22 cellular contexts compared by ENCODE assay signal in the genomic region with DNA sequence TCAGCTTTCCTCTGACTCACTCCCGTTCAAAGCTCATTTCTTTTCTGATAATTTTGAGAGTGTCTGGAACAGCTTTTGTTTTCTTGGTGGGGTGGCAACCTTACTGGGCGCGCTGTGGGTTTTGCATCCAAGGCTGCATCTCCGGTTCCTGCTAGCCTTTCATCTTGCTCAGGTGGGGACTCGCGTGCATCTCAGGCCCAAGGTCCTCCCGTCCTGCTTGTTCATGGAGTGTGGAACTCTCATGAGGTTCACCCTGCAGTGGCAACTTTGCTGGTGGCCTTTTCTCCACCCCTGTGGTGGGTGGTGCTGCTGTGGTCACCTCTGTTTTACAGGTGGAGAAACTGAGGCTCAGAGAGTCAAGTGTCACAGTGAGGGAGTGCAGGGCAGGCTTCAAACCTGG. TPM values are rescaled to one million over a fixed set of nuclear protein-coding genes. Genes with fewer than 3 reads are reported as not detected.
DNase-seq lines count a peak whose midpoint lies in the region; ATAC-seq and TF ChIP-seq lines count a peak whose summit lies in the region.
"Had no signal": no experiment of that assay in that cellular context is flagged by ENCODE, and none has a peak within 500 bp of the region (broad histone marks: within the 10 kb centered on the region; RNA-seq: fewer than 3 reads in every experiment).

No MANE protein-coding gene starts in this region.

- H3K9ac ChIP-seq in HUES64 (ENCODE audit: low read depth, low read length) = no peak overlapping the region

- peaks cover 0 to 3% (median 0%) of the 10 kb centered on the region in 7 donors for H3K9me3 Mint-ChIP-seq in CD14-positive monocyte
- no peaks in the 10 kb centered on the region for H3K9me3 Mint-ChIP-seq in activated T-helper 17 cell treated with anti-CD3 and anti-CD28 coated beads, Interleukin-2, amount 50 U/mL, for 72 hours
- H3K9me3 Mint-ChIP-seq in progenitor cell of endocrine pancreas (ENCODE audit: low read depth) = no peaks in the 10 kb centered on the region
- H3K9me3 Mint-ChIP-seq: naive thymus-derived CD4-positive, alpha-beta T cell had no signal

- H3K27me3 Mint-ChIP-seq in CD14-positive monocyte (ENCODE audit: low read depth in 3 of 3) (peaks cover 0 to 3% (median 0%) of the 10 kb centered on the region in 3 donors), progenitor cell of endocrine pancreas (no peaks in the 10 kb centered on the region)
- H3K27me3 Mint-ChIP-seq in activated T-helper 17 cell treated with anti-CD3 and anti-CD28 coated beads, Interleukin-2, amount 50 U/mL, for 72 hours = no peaks in the 10 kb centered on the region
- H3K27me3 Mint-ChIP-seq: activated CD4-positive, alpha-beta T cell treated with anti-CD3 and anti-CD28 coated beads for 36 hours; naive thymus-derived CD4-positive, alpha-beta T cell had no signal

- no peaks in the 10 kb centered on the region for H3K9me3 ChIP-seq in HUES64 (ENCODE audit: insufficient read depth, low read depth, low read length)
- H3K9me3 ChIP-seq: left lung, ovary, upper lobe of right lung had no signal

- ATAC-seq in activated T-helper 17 cell treated with anti-CD3 and anti-CD28 coated beads, Interleukin-2, amount 50 U/mL, for 72 hours (replicated peaks) = no peak
- ATAC-seq in GM19324 (IDR thresholded peaks at IDR 0.05; ENCODE audit: low FRiP score, unreplicated experiment) = no peak
- ATAC-seq: activated CD4-positive, alpha-beta T cell treated with anti-CD3 and anti-CD28 coated beads for 36 hours; left lung; naive thymus-derived CD4-positive, alpha-beta T cell; upper lobe of right lung had no signal

- no peaks in the 10 kb centered on the region for H3K27me3 ChIP-seq in HUES64 (ENCODE audit: insufficient read depth, low read length)
- H3K27me3 ChIP-seq: left lung, ovary, upper lobe of right lung had no signal

- peaks cover 57 to 80% of the 10 kb centered on the region in 2 donors for H3K36me3 Mint-ChIP-seq in CD14-positive monocyte
- H3K36me3 Mint-ChIP-seq in activated T-helper 17 cell treated with anti-CD3 and anti-CD28 coated beads, Interleukin-2, amount 50 U/mL, for 72 hours (ENCODE audit: low read depth) = peaks cover 99% of the 10 kb centered on the region
- peaks cover 12% of the 10 kb centered on the region for H3K36me3 Mint-ChIP-seq in progenitor cell of endocrine pancreas (ENCODE audit: insufficient read depth)

- DNase-seq in CD14-positive monocyte (ENCODE audit: low spot score) (no peak), progenitor cell of endocrine pancreas (ENCODE audit: low spot score, unreplicated experiment) (no peak), GM19240 (ENCODE audit: insufficient read length, low spot score) (no peak), NCI-H1930 (lab: John Stamatoyannopoulos, UW) (no peak)
- DNase-seq: activated CD4-positive, alpha-beta T cell treated with anti-CD3 and anti-CD28 coated beads for 36 hours; activated CD8-positive, alpha-beta T cell treated with anti-CD3 and anti-CD28 coated beads, Interleukin-2, amount 10 ng/mL, durations not matched to agents 7 days and 5 days; activated gamma-delta T cell treated with Interleukin-2 at 50 U/mL for 16 hours; cerebellar nuclear complex; naive thymus-derived CD4-positive, alpha-beta T cell; NCI-H1436; NCI-H2171; stimulated activated CD4-positive, alpha-beta T cell treated with anti-CD3 and anti-CD28 coated beads, Interleukin-1b, Interleukin-23, amount 100 ng/mL, for 48 hours; stimulated activated CD8-positive, alpha-beta memory T cell treated with anti-CD3 and anti-CD28 coated beads, Interleukin-4, amount 100 ng/mL, for 48 hours; upper lobe of right lung had no signal

- H3K4me1 ChIP-seq in HUES64 (ENCODE audit: insufficient read depth, low read length) = peaks cover 21% of the 10 kb centered on the region; the same call in 1 of the 2 replicates
- H3K4me1 ChIP-seq: upper lobe of right lung had no signal

- H3K27ac ChIP-seq in HUES64 (ENCODE audit: low read depth, low read length) = peak overlapping the region; percentile 54
- H3K27ac ChIP-seq: C4-2B, left lung, SK-N-MC, upper lobe of right lung had no signal

- H3K36me3 ChIP-seq in HUES64 (ENCODE audit: insufficient read depth, low read length) = peaks cover 70% of the 10 kb centered on the region
- H3K36me3 ChIP-seq: ovary had no signal

- intact Hi-C loops in CD14-positive monocyte (cut with micrococcal nuclease) = no loop called here

- peak overlapping the region in 4 of 7 donors; percentile 23 to 51 (median 37) for H3K27ac Mint-ChIP-seq in CD14-positive monocyte
- H3K27ac Mint-ChIP-seq in activated T-helper 17 cell treated with anti-CD3 and anti-CD28 coated beads, Interleukin-2, amount 50 U/mL, for 72 hours = peak overlapping the region; percentile 75
- peak overlapping the region; percentile 65 for H3K27ac Mint-ChIP-seq in progenitor cell of endocrine pancreas
- H3K27ac Mint-ChIP-seq: activated CD4-positive, alpha-beta T cell treated with anti-CD3 and anti-CD28 coated beads for 36 hours had no signal

- TF ChIP-seq CTCF in CD14-positive monocyte (IDR thresholded peaks at IDR 0.05) = no peak
- TF ChIP-seq CTCF in progenitor cell of endocrine pancreas (IDR thresholded peaks at IDR 0.05; ENCODE audit: unreplicated experiment) = no peak

- no peak overlapping the region for H3K4me3 Mint-ChIP-seq in CD14-positive monocyte
- no peak overlapping the region for H3K4me3 Mint-ChIP-seq in activated T-helper 17 cell treated with anti-CD3 and anti-CD28 coated beads, Interleukin-2, amount 50 U/mL, for 72 hours
- no peak overlapping the region for H3K4me3 Mint-ChIP-seq in progenitor cell of endocrine pancreas (ENCODE audit: low read depth)
- H3K4me3 Mint-ChIP-seq: activated CD4-positive, alpha-beta T cell treated with anti-CD3 and anti-CD28 coated beads for 36 hours; activated CD8-positive, alpha-beta T cell treated with anti-CD3 and anti-CD28 coated beads, Interleukin-2, amount 10 ng/mL, durations not matched to agents 7 days and 5 days; naive thymus-derived CD4-positive, alpha-beta T cell had no signal

- WGBS in HUES64 = 94% methylated on average over 7 of the region's 7 CpGs

- no peak overlapping the region for H3K4me3 ChIP-seq in HUES64 (ENCODE audit: low read length)
- H3K4me3 ChIP-seq: left lung, ovary, SK-N-MC, smooth muscle cell, upper lobe of right lung had no signal

- H3K4me1 Mint-ChIP-seq in CD14-positive monocyte (no peaks in the 10 kb centered on the region), progenitor cell of endocrine pancreas (ENCODE audit: low read depth) (peaks cover 3% of the 10 kb centered on the region)
- H3K4me1 Mint-ChIP-seq in activated T-helper 17 cell treated with anti-CD3 and anti-CD28 coated beads, Interleukin-2, amount 50 U/mL, for 72 hours = peaks cover 4% of the 10 kb centered on the region
- H3K4me1 Mint-ChIP-seq: activated CD4-positive, alpha-beta T cell treated with anti-CD3 and anti-CD28 coated beads for 36 hours had no signal

RNA-seq across cellular contexts. Expression of gene MCM5, which starts 25.6 kb away (rescaled TPM):
- polyA plus RNA-seq in CD14-positive monocyte = 10 to 100 TPM; 23.4 to 25.5 TPM
- 173 TPM for polyA plus RNA-seq in HUES64 (2013, experiment 1 of 2)
- 128 TPM for polyA plus RNA-seq in HUES64 (2013, experiment 2 of 2)
- total RNA-seq in activated T-helper 17 cell treated with anti-CD3 and anti-CD28 coated beads, Interleukin-2, amount 50 U/mL, for 72 hours = 100 to 1,000 TPM; 124 to 273 TPM
- 84.8 and 92.8 TPM in 2 replicates for total RNA-seq in progenitor cell of endocrine pancreas

RNA-seq across cellular contexts. Expression of gene HMOX1, which starts 44.6 kb away (rescaled TPM):
- 100 to 1,000 TPM; 180 to 233 TPM for polyA plus RNA-seq in CD14-positive monocyte
- polyA plus RNA-seq in HUES64 (2013, experiment 1 of 2) = 18.9 TPM
- 15.0 TPM for polyA plus RNA-seq in HUES64 (2013, experiment 2 of 2)
- 1 to 10 TPM; 3.5 to 7.3 TPM for total RNA-seq in activated T-helper 17 cell treated with anti-CD3 and anti-CD28 coated beads, Interleukin-2, amount 50 U/mL, for 72 hours
- 4.3 and 6.4 TPM in 2 replicates for total RNA-seq in progenitor cell of endocrine pancreas
